Comparison of ENCODE assay signal across 17 cellular contexts in the genomic region with DNA sequence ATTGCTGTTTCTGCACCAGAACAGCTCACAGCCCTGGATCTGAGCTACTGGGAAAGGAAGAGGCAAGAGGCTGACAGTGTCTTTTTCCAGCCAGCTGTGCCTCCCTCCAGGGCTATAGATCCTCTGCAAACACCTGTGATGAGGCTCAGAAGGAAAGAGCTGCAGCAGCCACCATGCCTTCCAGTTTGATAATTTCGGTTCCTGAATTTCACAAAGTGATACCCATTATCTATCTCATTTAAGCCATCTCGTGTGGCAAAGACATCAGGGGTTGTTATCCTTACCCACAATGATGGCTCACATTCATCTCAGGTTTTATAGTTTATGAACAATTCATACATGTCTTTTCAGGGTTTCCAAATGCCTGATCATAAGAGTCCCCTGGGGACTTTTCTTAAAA. TPM values are rescaled to one million over a fixed set of nuclear protein-coding genes. Genes with fewer than 3 reads are reported as not detected.
DNase-seq lines count a peak whose midpoint lies in the region; TF ChIP-seq lines count a peak whose summit lies in the region.
"Had no signal": no experiment of that assay in that cellular context is flagged by ENCODE, and none has a peak within 500 bp of the region (broad histone marks: within the 10 kb centered on the region; RNA-seq: fewer than 3 reads in every experiment).

No MANE protein-coding gene starts in this region.

- TF ChIP-seq CTCF in HEK293 (tag by site-specific recombination; IDR thresholded peaks at IDR 0.05) (no peak), brain microvascular endothelial cell (IDR thresholded peaks at IDR 0.05; ENCODE audit: low read depth, low read length, missing control alignments) (no peak), osteoblast (IDR thresholded peaks at IDR 0.05; ENCODE audit: extremely low read depth, low read depth, low read length) (no peak)

- H3K27me3 Mint-ChIP-seq in activated CD4-positive, alpha-beta memory T cell treated with anti-CD3 and anti-CD28 coated beads, Interleukin-2, amount 10 ng/mL, durations not matched to agents 7 days and 5 days = peaks cover 42% of the 10 kb centered on the region

- H3K4me1 ChIP-seq in ACC112 (ENCODE audit: control insufficient read depth, insufficient read depth, low read length, unreplicated experiment) (peaks cover 41% of the 10 kb centered on the region), HEK293 (ENCODE audit: control insufficient read depth, insufficient read depth, low read length) (peaks cover 9% of the 10 kb centered on the region), osteoblast (ENCODE audit: insufficient read depth, low read length) (peaks cover 56% of the 10 kb centered on the region)

- no peak overlapping the region for H3K27ac Mint-ChIP-seq in activated CD4-positive, alpha-beta memory T cell treated with anti-CD3 and anti-CD28 coated beads, Interleukin-2, amount 10 ng/mL, durations not matched to agents 7 days and 5 days
- H3K27ac Mint-ChIP-seq: activated naive CD4-positive, alpha-beta T cell treated with anti-CD3 and anti-CD28 coated beads, Interleukin-2, amount 50 U/mL, for 24 hours; B cell; IgD-negative memory B cell; mesothelial cell of epicardium had no signal

- H3K36me3 ChIP-seq in ACC112 (ENCODE audit: insufficient read depth, low read length) (peaks cover 11% of the 10 kb centered on the region), HEK293 (ENCODE audit: control insufficient read depth in 2 of 2, insufficient read depth in 1 of 2, low read length in 2 of 2) (peaks cover 8 to 14% of the 10 kb centered on the region in 2 experiments; a peak in 2 of 3 replicates), brain microvascular endothelial cell (replicated peaks) (peaks cover 6% of the 10 kb centered on the region), osteoblast (ENCODE audit: insufficient read depth, low read length) (peaks cover 12% of the 10 kb centered on the region)

- in situ Hi-C loops in brain microvascular endothelial cell (cut with HindIII; ENCODE audit: low pct_ligation_motif_present, low sequenced_read_pairs) = no loop called here

- H3K4me3 ChIP-seq in ACC112 (ENCODE audit: low read depth, low read length) (peak overlapping the region; percentile 62), HEK293 (ENCODE audit: low read depth, low read length) (no peak overlapping the region), brain microvascular endothelial cell (ENCODE audit: low read depth, low read length) (no peak overlapping the region), osteoblast (ENCODE audit: insufficient read depth, low read length) (peak overlapping the region; percentile 12)

- H3K4me1 Mint-ChIP-seq in activated CD4-positive, alpha-beta memory T cell treated with anti-CD3 and anti-CD28 coated beads, Interleukin-2, amount 10 ng/mL, durations not matched to agents 7 days and 5 days = peaks cover 3% of the 10 kb centered on the region

- peaks cover 11% of the 10 kb centered on the region for H4K20me1 ChIP-seq in osteoblast (ENCODE audit: insufficient read depth, low read length)

- H2AFZ ChIP-seq in ACC112 (ENCODE audit: low read length, unreplicated experiment) (peak overlapping the region; percentile 42), osteoblast (ENCODE audit: low read length) (peak overlapping the region; percentile 48)

- H3K36me3 Mint-ChIP-seq in activated CD4-positive, alpha-beta memory T cell treated with anti-CD3 and anti-CD28 coated beads, Interleukin-2, amount 10 ng/mL, durations not matched to agents 7 days and 5 days (ENCODE audit: low read depth) = no peaks in the 10 kb centered on the region
- H3K36me3 Mint-ChIP-seq: activated naive CD4-positive, alpha-beta T cell treated with anti-CD3 and anti-CD28 coated beads, Interleukin-2, amount 50 U/mL, for 24 hours; IgD-negative memory B cell had no signal

- CTCF ChIA-PET in HEK293 (lab: Yijun Ruan, JAX) = interaction anchor here (0.6 to 3.0 kb wide), 7 partner anchors 14 to 133 kb away, joined by 3 to 11 read pairs (median 7); no protein-coding TSS in a partner anchor
- CTCF ChIA-PET in activated CD4-positive, alpha-beta memory T cell treated with anti-CD3 and anti-CD28 coated beads, Interleukin-2, amount 10 ng/mL, durations not matched to agents 7 days and 5 days (lab: Charles Lee) = no interaction called here

- H3K9me3 Mint-ChIP-seq in activated CD4-positive, alpha-beta memory T cell treated with anti-CD3 and anti-CD28 coated beads, Interleukin-2, amount 10 ng/mL, durations not matched to agents 7 days and 5 days = no peaks in the 10 kb centered on the region
- H3K9me3 Mint-ChIP-seq: activated naive CD4-positive, alpha-beta T cell treated with anti-CD3 and anti-CD28 coated beads, Interleukin-2, amount 50 U/mL, for 24 hours; IgD-negative memory B cell; mesothelial cell of epicardium had no signal

- POLR2A ChIA-PET in HEK293 (lab: Yijun Ruan, JAX) = no interaction called here
- POLR2A ChIA-PET in activated CD4-positive, alpha-beta memory T cell treated with anti-CD3 and anti-CD28 coated beads, Interleukin-2, amount 10 ng/mL, durations not matched to agents 7 days and 5 days (lab: Charles Lee) = no interaction called here

- peak overlapping the region; percentile 89 for H3K4me2 ChIP-seq in osteoblast (ENCODE audit: insufficient read depth, low read length)

- H3K79me2 ChIP-seq in ACC112 (ENCODE audit: control insufficient read depth, insufficient read depth, low read length, unreplicated experiment) = peaks cover 26% of the 10 kb centered on the region
- H3K79me2 ChIP-seq in osteoblast (ENCODE audit: insufficient read depth, low read length) = peaks cover 28% of the 10 kb centered on the region

- H3K9me3 ChIP-seq in HEK293 (ENCODE audit: control insufficient read depth, insufficient read depth, low read depth, low read length) (no peaks in the 10 kb centered on the region), osteoblast (ENCODE audit: low read depth, low read length) (no peaks in the 10 kb centered on the region)

- DNase-seq in brain microvascular endothelial cell (no peak), osteoblast (ENCODE audit: insufficient read length, low spot score, missing footprints) (peak; percentile 84), NCI-H1694 treated with DMSO at 0.1 percent for 48 hours (lab: John Stamatoyannopoulos, UW) (no peak), COLO829 (ENCODE audit: low spot score) (no peak), NCI-H2081 (lab: John Stamatoyannopoulos, UW) (no peak)
- no peak for DNase-seq in activated CD4-positive, alpha-beta memory T cell treated with anti-CD3 and anti-CD28 coated beads, Interleukin-2, amount 10 ng/mL, durations not matched to agents 7 days and 5 days
- DNase-seq: DND-41; NCI-H1417; posterior cingulate gyrus; SHP77; stimulated activated CD4-positive, alpha-beta T cell treated with anti-CD3 and anti-CD28 coated beads, Interleukin-15, amount 100 ng/mL, for 24 hours had no signal

- H3K4me3 Mint-ChIP-seq in activated CD4-positive, alpha-beta memory T cell treated with anti-CD3 and anti-CD28 coated beads, Interleukin-2, amount 10 ng/mL, durations not matched to agents 7 days and 5 days = no peak overlapping the region
- H3K4me3 Mint-ChIP-seq: activated naive CD4-positive, alpha-beta T cell treated with anti-CD3 and anti-CD28 coated beads, Interleukin-2, amount 50 U/mL, for 24 hours; mesothelial cell of epicardium had no signal

- H3K27ac ChIP-seq in ACC112 (ENCODE audit: low read depth, low read length) = peak overlapping the region; percentile 79
- H3K27ac ChIP-seq in HEK293 (ENCODE audit: extremely low read depth, low read depth, low read length) = no peak overlapping the region
- H3K27ac ChIP-seq in brain microvascular endothelial cell = peak overlapping the region; percentile 83
- peak overlapping the region; percentile 98 for H3K27ac ChIP-seq in osteoblast (ENCODE audit: low read depth, low read length)

- H3K27me3 ChIP-seq in ACC112 (ENCODE audit: insufficient read depth, low read length) = no peaks in the 10 kb centered on the region
- H3K27me3 ChIP-seq in brain microvascular endothelial cell (replicated peaks) = no peaks in the 10 kb centered on the region
- no peaks in the 10 kb centered on the region for H3K27me3 ChIP-seq in osteoblast (ENCODE audit: insufficient read depth, low read length)

TF ChIP-seq in HEK293, 187 proteins besides CTCF, POLR2A, EP300 and RAD21:
- TF ChIP-seq, protein P1, sequence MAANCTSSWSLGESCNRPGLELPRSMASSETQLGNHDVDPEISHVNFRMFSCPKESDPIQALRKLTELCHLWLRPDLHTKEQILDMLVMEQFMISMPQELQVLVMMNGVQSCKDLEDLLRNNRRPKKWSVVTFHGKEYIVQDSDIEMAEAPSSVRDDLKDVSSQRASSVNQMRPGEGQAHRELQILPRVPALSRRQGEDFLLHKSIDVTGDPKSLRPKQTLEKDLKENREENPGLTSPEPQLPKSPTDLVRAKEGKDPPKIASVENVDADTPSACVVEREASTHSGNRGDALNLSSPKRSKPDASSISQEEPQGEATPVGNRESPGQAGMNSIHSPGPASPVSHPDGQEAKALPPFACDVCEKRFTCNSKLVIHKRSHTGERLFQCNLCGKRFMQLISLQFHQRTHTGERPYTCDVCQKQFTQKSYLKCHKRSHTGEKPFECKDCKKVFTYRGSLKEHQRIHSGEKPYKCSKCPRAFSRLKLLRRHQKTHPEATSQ (tag by site-specific recombination; IDR thresholded peaks at IDR 0.05) = no peak
- TF ChIP-seq FEZF1 (tag by site-specific recombination; IDR thresholded peaks at IDR 0.05) = peak; percentile 88
- peak; percentile 98 for TF ChIP-seq ZNF664 (tag by site-specific recombination; IDR thresholded peaks at IDR 0.05)

RNA-seq across cellular contexts. Expression of a gene that starts 1.8 kb away (rescaled TPM):
- total RNA-seq in osteoblast = 76.0 and 77.4 TPM in 2 replicates
- not detected for total RNA-seq in activated CD4-positive, alpha-beta memory T cell treated with anti-CD3 and anti-CD28 coated beads, Interleukin-2, amount 10 ng/mL, durations not matched to agents 7 days and 5 days
- total RNA-seq: B cell had no signal

RNA-seq across cellular contexts. Expression of a gene that starts 36.5 kb away (rescaled TPM):
- 1.1 and 1.8 TPM in 2 replicates for total RNA-seq in osteoblast
- under 1 TPM; 0.15 to 0.30 TPM for total RNA-seq in activated CD4-positive, alpha-beta memory T cell treated with anti-CD3 and anti-CD28 coated beads, Interleukin-2, amount 10 ng/mL, durations not matched to agents 7 days and 5 days

RNA-seq across cellular contexts. Expression of a gene that starts 36.9 kb away (rescaled TPM):
- total RNA-seq in osteoblast = 13.0 and 18.1 TPM in 2 replicates
- total RNA-seq in activated CD4-positive, alpha-beta memory T cell treated with anti-CD3 and anti-CD28 coated beads, Interleukin-2, amount 10 ng/mL, durations not matched to agents 7 days and 5 days = not detected

Comparison
In these comparisons a context has a peak if more than half of its experiments do, and no peak if none do; other contexts are left out.
1. H3K4me3 ChIP-seq: peak in ACC112 (single experiment) and osteoblast (single experiment); none in HEK293 (single experiment) and brain microvascular endothelial cell (single experiment).
2. RNA of a gene that starts 1.8 kb away (total RNA-seq): 76.0 to 77.4 TPM in osteoblast; not detected in activated CD4-positive, alpha-beta memory T cell treated with anti-CD3 and anti-CD28 coated beads, Interleukin-2, amount 10 ng/mL, durations not matched to agents 7 days and 5 days; every median in the first group is over 10 times any median in the second.
3. RNA of a gene that starts 36.9 kb away (total RNA-seq): 13.0 to 18.1 TPM in osteoblast; not detected in activated CD4-positive, alpha-beta memory T cell treated with anti-CD3 and anti-CD28 coated beads, Interleukin-2, amount 10 ng/mL, durations not matched to agents 7 days and 5 days; every median in the first group is over 10 times any median in the second.